1 cellular context compared by ENCODE assay signal in the genomic region with DNA sequence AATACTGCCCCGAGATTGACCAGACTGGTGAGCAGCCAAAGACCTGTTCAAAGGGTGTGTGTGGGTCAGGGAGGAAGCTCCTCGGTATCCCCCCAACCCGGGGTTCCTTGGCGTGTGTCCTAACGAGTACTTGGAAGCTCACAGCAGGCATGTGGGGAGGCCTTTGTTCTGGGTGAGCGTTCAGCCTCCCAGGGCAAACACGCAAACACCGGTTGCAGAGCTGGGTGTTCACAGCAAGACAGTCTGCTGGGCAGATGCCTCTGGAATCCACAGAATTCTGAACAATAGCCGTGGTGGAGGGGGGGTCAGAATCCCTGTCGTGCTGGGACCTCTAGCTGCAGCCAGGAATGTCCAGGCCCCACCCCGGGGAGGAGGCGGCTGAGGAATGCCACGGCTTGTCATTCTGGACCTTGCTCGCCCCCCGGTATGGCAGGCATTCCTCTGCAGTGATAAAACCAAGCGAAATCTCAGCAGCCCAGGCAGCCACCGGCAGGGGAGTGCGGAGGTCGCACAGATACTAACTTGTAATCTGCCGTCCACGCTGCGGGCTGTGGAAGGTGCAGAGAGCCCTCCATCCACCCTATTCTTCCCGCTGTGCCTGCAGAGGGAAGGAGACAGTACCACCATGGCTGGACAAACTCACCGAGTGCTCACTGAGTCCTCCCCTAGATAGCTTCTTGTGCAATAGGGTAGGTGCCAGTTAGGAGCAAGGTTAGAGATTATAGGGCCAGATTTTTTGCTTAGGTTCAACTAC.
TF ChIP-seq lines count a peak whose summit lies in the region.

No MANE protein-coding gene starts in this region.

TF ChIP-seq in IMR-90, 13 proteins besides CTCF, POLR2A, EP300 and RAD21:
- TF ChIP-seq CEBPB (IDR thresholded peaks at IDR 0.05; ENCODE audit: low read depth, low read length), result peak; percentile 66
